Comparison of ENCODE assay signal across 24 cellular contexts in the genomic region with DNA sequence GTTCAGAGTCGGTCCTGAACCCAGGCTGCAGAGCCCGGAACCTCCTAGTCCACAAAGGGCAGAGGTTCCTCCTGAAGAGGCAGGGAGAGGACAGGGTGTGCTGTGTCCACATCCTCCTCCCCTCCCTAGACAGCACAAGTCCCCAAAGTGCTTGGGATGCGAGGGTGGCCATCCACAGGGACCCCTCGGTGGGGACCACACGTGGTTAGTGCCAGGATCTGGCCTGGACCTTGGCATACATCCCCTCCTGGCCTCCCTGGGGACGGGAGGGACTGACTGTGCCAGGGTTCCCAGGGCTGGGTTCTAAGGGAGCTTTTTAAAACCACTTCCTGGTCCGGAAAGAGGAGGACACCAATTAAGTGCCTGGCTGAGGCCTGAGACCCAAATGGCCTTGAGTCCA.
"Had no signal": no experiment of that assay in that cellular context is flagged by ENCODE, and none has a peak within 500 bp of the region (broad histone marks: within the 10 kb centered on the region; RNA-seq: fewer than 3 reads in every experiment).

No MANE protein-coding gene starts in this region.

- H3K36me3 ChIP-seq: breast epithelium, esophagus squamous epithelium, left lung, pancreas, tibial nerve had no signal

- H3K9me3 Mint-ChIP-seq: activated B cell treated with CpG ODN at 0.5 μM for 24 hours; activated CD8-positive, alpha-beta T cell treated with anti-CD3 and anti-CD28 coated beads for 36 hours; activated T-cell treated with anti-CD3 and anti-CD28 coated beads, Interleukin-2, amount 50 U/mL, for 4 hours; activated T-helper 17 cell treated with anti-CD3 and anti-CD28 coated beads, Interleukin-2, amount 50 U/mL, for 72 hours; natural killer cell treated with Interleukin-12 subunit alpha and Interleukin-12 subunit beta and Interleukin-15 and Interleukin-18, amount 100 ng/mL, for 72 hours had no signal

- H3K27me3 ChIP-seq: pancreas had no signal

- H3K36me3 Mint-ChIP-seq: natural killer cell treated with Interleukin-12 subunit alpha and Interleukin-12 subunit beta and Interleukin-15 and Interleukin-18, amount 100 ng/mL, for 72 hours had no signal

- ATAC-seq: activated CD8-positive, alpha-beta T cell treated with anti-CD3 and anti-CD28 coated beads for 36 hours; activated T-cell treated with anti-CD3 and anti-CD28 coated beads, Interleukin-2, amount 50 U/mL, for 4 hours; activated T-helper 17 cell treated with anti-CD3 and anti-CD28 coated beads, Interleukin-2, amount 50 U/mL, for 72 hours; left lung; mucosa of descending colon; natural killer cell treated with Interleukin-12 subunit alpha and Interleukin-12 subunit beta and Interleukin-15 and Interleukin-18, amount 100 ng/mL, for 72 hours; pancreas; psoas muscle had no signal

- DNase-seq: activated B cell treated with CpG ODN at 0.5 μM for 24 hours; activated CD4-positive, alpha-beta T cell treated with anti-CD3 and anti-CD28 coated beads, Interleukin-2, amount 50 U/mL, for 1 hour; activated CD8-positive, alpha-beta T cell treated with anti-CD3 and anti-CD28 coated beads for 36 hours; activated gamma-delta T cell treated with Interleukin-2 at 50 U/mL for 16 hours; activated naive CD4-positive, alpha-beta T cell treated with anti-CD3 and anti-CD28 coated beads, Interleukin-2, amount 50 U/mL, for 16 hours; activated T-cell treated with anti-CD3 and anti-CD28 coated beads, Interleukin-2, amount 50 U/mL, for 4 hours; effector CD8-positive, alpha-beta T cell; esophagus squamous epithelium; foreskin melanocyte; left lung; pancreas; stimulated activated naive CD4-positive, alpha-beta T cell treated with Interleukin-2 at 50 U/mL for 16 hours; T-helper 2 cell had no signal

- H3K27me3 Mint-ChIP-seq: activated B cell treated with CpG ODN at 0.5 μM for 24 hours; activated CD8-positive, alpha-beta T cell treated with anti-CD3 and anti-CD28 coated beads for 36 hours; activated T-helper 17 cell treated with anti-CD3 and anti-CD28 coated beads, Interleukin-2, amount 50 U/mL, for 72 hours; natural killer cell treated with Interleukin-12 subunit alpha and Interleukin-12 subunit beta and Interleukin-15 and Interleukin-18, amount 100 ng/mL, for 72 hours had no signal

- H3K4me3 ChIP-seq: breast epithelium, esophagus squamous epithelium, left lung, mucosa of descending colon, pancreas, psoas muscle, tibial nerve had no signal

- H3K27ac Mint-ChIP-seq: activated B cell treated with CpG ODN at 0.5 μM for 24 hours; activated CD8-positive, alpha-beta T cell treated with anti-CD3 and anti-CD28 coated beads for 36 hours; activated T-helper 17 cell treated with anti-CD3 and anti-CD28 coated beads, Interleukin-2, amount 50 U/mL, for 72 hours had no signal

- H3K4me1 ChIP-seq: breast epithelium, pancreas had no signal

- H3K27ac ChIP-seq: breast epithelium, epithelial cell of prostate, esophagus squamous epithelium, pancreas, psoas muscle, tibial nerve had no signal

- FAIRE-seq: colon, endometrium, islet of Langerhans, pancreas, urothelium cell line had no signal

- H3K4me1 Mint-ChIP-seq: activated T-helper 17 cell treated with anti-CD3 and anti-CD28 coated beads, Interleukin-2, amount 50 U/mL, for 72 hours had no signal

- H3K4me3 Mint-ChIP-seq: activated B cell treated with CpG ODN at 0.5 μM for 24 hours; activated CD8-positive, alpha-beta T cell treated with anti-CD3 and anti-CD28 coated beads for 36 hours; activated T-cell treated with anti-CD3 and anti-CD28 coated beads, Interleukin-2, amount 50 U/mL, for 4 hours; activated T-helper 17 cell treated with anti-CD3 and anti-CD28 coated beads, Interleukin-2, amount 50 U/mL, for 72 hours; natural killer cell treated with Interleukin-12 subunit alpha and Interleukin-12 subunit beta and Interleukin-15 and Interleukin-18, amount 100 ng/mL, for 72 hours had no signal

- H3K9me3 ChIP-seq: breast epithelium, esophagus squamous epithelium, left lung, mucosa of descending colon, pancreas, psoas muscle, tibial nerve had no signal
